In the genomic region with DNA sequence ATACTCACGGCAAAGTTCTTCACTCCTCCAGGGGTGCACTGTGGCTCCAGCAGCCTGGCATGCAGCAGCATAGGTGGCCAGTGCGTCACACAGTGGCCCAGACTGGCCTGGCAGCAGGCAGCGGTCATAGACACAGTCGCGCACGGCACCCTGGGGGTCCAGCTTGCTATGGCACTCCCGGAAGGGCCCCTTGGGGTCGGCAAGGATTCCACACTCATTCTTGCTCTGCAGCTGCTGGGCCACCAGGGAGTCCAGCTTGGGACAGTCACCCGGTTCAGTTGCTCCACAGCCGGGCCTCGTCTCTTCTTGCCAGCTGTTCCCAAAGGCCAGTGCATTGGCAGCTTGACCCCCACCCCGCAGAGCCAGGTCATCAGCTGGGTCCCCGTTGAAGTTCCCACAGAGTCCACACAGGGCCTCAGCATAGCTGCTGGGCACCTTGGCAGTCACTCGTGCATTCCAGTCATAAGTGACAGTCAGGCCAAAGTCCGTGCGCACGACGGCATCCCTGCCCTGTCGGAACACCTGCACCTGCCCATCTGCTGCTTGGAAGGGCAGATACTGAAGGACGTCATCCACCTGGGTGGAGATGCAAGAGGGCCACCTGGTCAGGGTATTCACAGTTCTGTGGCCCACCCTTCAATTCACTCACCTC, we compare ENCODE assay signal across 18 cellular contexts. TPM values are rescaled to one million over a fixed set of nuclear protein-coding genes. Genes with fewer than 3 reads are reported as not detected.
DNase-seq lines count a peak whose midpoint lies in the region; ATAC-seq and TF ChIP-seq lines count a peak whose summit lies in the region.
"Had no signal": no experiment of that assay in that cellular context is flagged by ENCODE, and none has a peak within 500 bp of the region (broad histone marks: within the 10 kb centered on the region; RNA-seq: fewer than 3 reads in every experiment).

No MANE protein-coding gene starts in this region.

- no peak overlapping the region for H3K4me3 ChIP-seq in body of pancreas
- H3K4me3 ChIP-seq: HAP-1, SJSA1 had no signal

- intact Hi-C loops in body of pancreas (cut with DNase I): no loop called here
- intact Hi-C loops in posterior vena cava (cut with DNase I): no loop called here

- no peak overlapping the region for H3K27ac ChIP-seq in body of pancreas
- H3K27ac ChIP-seq: SJSA1 had no signal

- H3K27me3 ChIP-seq in body of pancreas: no peaks in the 10 kb centered on the region
- H3K27me3 ChIP-seq: SJSA1 had no signal

- peak; percentile 70 for ATAC-seq in body of pancreas
- peak; percentile 36 for ATAC-seq in left lobe of liver
- no peak for ATAC-seq in GM18858 (IDR thresholded peaks at IDR 0.05; ENCODE audit: unreplicated experiment)
- no peak for ATAC-seq in HG03521 (IDR thresholded peaks at IDR 0.05; ENCODE audit: unreplicated experiment)

- peaks cover 8% of the 10 kb centered on the region for H3K4me1 ChIP-seq in body of pancreas
- H3K4me1 ChIP-seq: HAP-1, SJSA1 had no signal

- peak; percentile 90 for DNase-seq in DMS53 treated with DMSO at 0.1 percent for 48 hours (lab: John Stamatoyannopoulos, UW; ENCODE audit: unreplicated experiment)
- DNase-seq in body of pancreas: peak; percentile 22 to 53 (median 40)
- DNase-seq in left lobe of liver (ENCODE audit: low spot score): peak; percentile 40
- peak; percentile 70 for DNase-seq in posterior vena cava (ENCODE audit: low spot score)
- no peak for DNase-seq in DMS 273 (lab: John Stamatoyannopoulos, UW; ENCODE audit: unreplicated experiment)
- no peak for DNase-seq in A172 (ENCODE audit: low spot score)
- DNase-seq: CD4-positive, alpha-beta T cell; EL; NCI-H1436 treated with DMSO at 0.1 percent for 48 hours; NCI-H2107; NCI-H226; NCI-H69; NK-92 treated with Interleukin-12 subunit alpha and Interleukin-12 subunit beta, amount 100 ng/mL, for 24 hours; OCI-M1 had no signal

- TF ChIP-seq POLR2A in body of pancreas (IDR thresholded peaks at IDR 0.05): no peak

- no peak for TF ChIP-seq CTCF in body of pancreas (IDR thresholded peaks at IDR 0.05)

- no peaks in the 10 kb centered on the region for H3K36me3 ChIP-seq in body of pancreas (replicated peaks in 1 of 2; ENCODE audit: insufficient read depth in 1 of 2, low read depth in 2 of 2)
- H3K36me3 ChIP-seq: HAP-1, SJSA1 had no signal

- no peaks in the 10 kb centered on the region for H3K9me3 ChIP-seq in body of pancreas
- H3K9me3 ChIP-seq: HAP-1, SJSA1 had no signal

- WGBS in body of pancreas, 2 donors: 42 to 64% methylated on average over 3 to 20 of the region's 20 CpGs

RNA-seq across cellular contexts. Expression of a gene that starts 20.6 kb away (rescaled TPM):
- total RNA-seq in body of pancreas: 10 to 100 TPM; 19.4 to 24.1 TPM
- total RNA-seq in left lobe of liver: 7.3 TPM
- 10 to 100 TPM; 42.1 to 98.8 TPM for total RNA-seq in posterior vena cava
- total RNA-seq in A172 (2014; rRNA removed; shearing (Covaris generic)): 0.07 TPM in 1 of 2 replicates, not detected in the other

RNA-seq across cellular contexts. Expression of a gene that starts 57.2 kb away (rescaled TPM):
- 10 to 100 TPM; 14.2 to 43.8 TPM for total RNA-seq in body of pancreas
- total RNA-seq in left lobe of liver: 47.9 TPM
- 10 to 100 TPM; 59.0 to 67.1 TPM for total RNA-seq in posterior vena cava
- total RNA-seq in A172 (2014; rRNA removed; shearing (Covaris generic)): 254 and 309 TPM in 2 replicates

Comparison
In these comparisons a context has a peak if more than half of its experiments do, and no peak if none do; other contexts are left out.
1. DNase-seq: peak in DMS53 treated with DMSO at 0.1 percent for 48 hours (single experiment), body of pancreas (4 of 4), left lobe of liver (single experiment) and posterior vena cava (single experiment); none in DMS 273 (single experiment) and A172 (single experiment).
2. ATAC-seq: peak in body of pancreas (single experiment) and left lobe of liver (single experiment); none in GM18858 (single experiment) and HG03521 (single experiment).